14 cellular contexts compared by ENCODE assay signal in genomic region chr19:45421953-45422498, GRCh38. TPM values are rescaled to one million over a fixed set of nuclear protein-coding genes. Genes with fewer than 3 reads are reported as not detected.
DNase-seq lines count a peak whose midpoint lies in the region; ATAC-seq and TF ChIP-seq lines count a peak whose summit lies in the region.
"Had no signal": no experiment of that assay in that cellular context is flagged by ENCODE, and none has a peak within 500 bp of the region (broad histone marks: within the 10 kb centered on the region; RNA-seq: fewer than 3 reads in every experiment).

No MANE protein-coding gene starts in this region.

- H3K27me3 ChIP-seq in AG04450 (ENCODE audit: control insufficient read depth, insufficient read depth, low read length), result no peaks in the 10 kb centered on the region
- H3K27me3 ChIP-seq in smooth muscle cell (ENCODE audit: low read depth), result no peaks in the 10 kb centered on the region
- H3K27me3 ChIP-seq: heart left ventricle had no signal

- H3K9me3 ChIP-seq in AG04450 (ENCODE audit: control insufficient read depth, insufficient read depth, low read length) (no peaks in the 10 kb centered on the region; the same call in 1 of the 2 replicates), smooth muscle cell (replicated peaks; ENCODE audit: low read depth) (no peaks in the 10 kb centered on the region)
- H3K9me3 ChIP-seq: heart left ventricle had no signal

- no peak for ATAC-seq in activated CD8-positive, alpha-beta T cell treated with anti-CD3 and anti-CD28 coated beads for 36 hours
- no peak for ATAC-seq in HG02571 (IDR thresholded peaks at IDR 0.05; ENCODE audit: unreplicated experiment)
- ATAC-seq: heart left ventricle had no signal

- H3K9me3 Mint-ChIP-seq in Calu3 (ENCODE audit: low read depth, unreplicated experiment), result no peaks in the 10 kb centered on the region
- H3K9me3 Mint-ChIP-seq in activated CD8-positive, alpha-beta T cell treated with anti-CD3 and anti-CD28 coated beads for 36 hours, result no peaks in the 10 kb centered on the region
- H3K9me3 Mint-ChIP-seq in glutamatergic neuron (ENCODE audit: unreplicated experiment), result peaks cover 6% of the 10 kb centered on the region

- TF ChIP-seq CTCF in AG04450 (IDR thresholded peaks at IDR 0.05; ENCODE audit: low read depth, low read length), result no peak
- TF ChIP-seq CTCF in Calu3 (IDR thresholded peaks at IDR 0.05; ENCODE audit: unreplicated experiment), result no peak
- no peak for TF ChIP-seq CTCF in activated CD8-positive, alpha-beta T cell treated with anti-CD3 and anti-CD28 coated beads for 36 hours (IDR thresholded peaks at IDR 0.05)
- no peak for TF ChIP-seq CTCF in glutamatergic neuron (IDR thresholded peaks at IDR 0.05; ENCODE audit: partially characterized antibody, unreplicated experiment)
- TF ChIP-seq CTCF in smooth muscle cell (IDR thresholded peaks at IDR 0.05; ENCODE audit: borderline replicate concordance, insufficient read depth, poor library complexity, severe bottlenecking), result no peak

- H3K27me3 Mint-ChIP-seq in Calu3 (ENCODE audit: unreplicated experiment) (no peaks in the 10 kb centered on the region), glutamatergic neuron (ENCODE audit: unreplicated experiment) (peaks cover 13% of the 10 kb centered on the region)
- H3K27me3 Mint-ChIP-seq in activated CD8-positive, alpha-beta T cell treated with anti-CD3 and anti-CD28 coated beads for 36 hours, result no peaks in the 10 kb centered on the region

- H3K4me3 Mint-ChIP-seq in Calu3 (ENCODE audit: low read depth, unreplicated experiment) (no peak overlapping the region), glutamatergic neuron (ENCODE audit: unreplicated experiment) (peak overlapping the region; percentile 18)
- peak overlapping the region; percentile 1 for H3K4me3 Mint-ChIP-seq in activated CD8-positive, alpha-beta T cell treated with anti-CD3 and anti-CD28 coated beads for 36 hours

- peaks cover 37% of the 10 kb centered on the region for H3K4me1 Mint-ChIP-seq in Calu3 (ENCODE audit: low read depth, unreplicated experiment)
- peaks cover 50% of the 10 kb centered on the region for H3K4me1 Mint-ChIP-seq in activated CD8-positive, alpha-beta T cell treated with anti-CD3 and anti-CD28 coated beads for 36 hours (ENCODE audit: low read depth)
- peaks cover 6% of the 10 kb centered on the region for H3K4me1 Mint-ChIP-seq in glutamatergic neuron (ENCODE audit: low read depth, unreplicated experiment)

- peaks cover 5% of the 10 kb centered on the region for H3K4me1 ChIP-seq in smooth muscle cell (ENCODE audit: low read depth)

- DNase-seq in AG04450 (ENCODE audit: low read depth, low spot score), result no peak
- DNase-seq in Calu3, result no peak
- no peak for DNase-seq in activated CD8-positive, alpha-beta T cell treated with anti-CD3 and anti-CD28 coated beads for 36 hours
- no peak for DNase-seq in glutamatergic neuron
- DNase-seq in NCI-H524 (lab: John Stamatoyannopoulos, UW), result no peak
- no peak for DNase-seq in activated CD8-positive, alpha-beta memory T cell treated with anti-CD3 and anti-CD28 coated beads, Interleukin-2, amount 50 U/mL, for 48 hours
- no peak for DNase-seq in smooth muscle cell (lab: John Stamatoyannopoulos, UW; ENCODE audit: unreplicated experiment)
- DNase-seq: activated T-cell treated with anti-CD3 and anti-CD28 coated beads, Interleukin-2, amount 50 U/mL, for 1 hour; cortex of kidney; DMS53; NCI-H1417 treated with DMSO at 0.1 percent for 48 hours had no signal

- H3K27ac Mint-ChIP-seq in Calu3 (ENCODE audit: unreplicated experiment) (peak overlapping the region; percentile 9), glutamatergic neuron (ENCODE audit: unreplicated experiment) (peak overlapping the region; percentile 38)
- peak overlapping the region; percentile 28 for H3K27ac Mint-ChIP-seq in activated CD8-positive, alpha-beta T cell treated with anti-CD3 and anti-CD28 coated beads for 36 hours

- intact Hi-C loops in Calu3 (cut with micrococcal nuclease; ENCODE audit: unreplicated experiment), result no loop called here
- intact Hi-C loops in activated CD8-positive, alpha-beta T cell treated with anti-CD3 and anti-CD28 coated beads for 36 hours (cut with micrococcal nuclease), result loop anchor here (10.0 kb wide), 1 partner anchor 53 kb away; no protein-coding TSS in a partner anchor

- peaks cover 34% of the 10 kb centered on the region for H3K36me3 Mint-ChIP-seq in Calu3 (ENCODE audit: insufficient read depth, unreplicated experiment)
- H3K36me3 Mint-ChIP-seq in activated CD8-positive, alpha-beta T cell treated with anti-CD3 and anti-CD28 coated beads for 36 hours (ENCODE audit: low read depth), result peaks cover 24% of the 10 kb centered on the region
- no peaks in the 10 kb centered on the region for H3K36me3 Mint-ChIP-seq in glutamatergic neuron (ENCODE audit: unreplicated experiment)

- H3K79me2 ChIP-seq in smooth muscle cell (ENCODE audit: low read depth), result peaks cover 9% of the 10 kb centered on the region

- peaks cover 8% of the 10 kb centered on the region for H3F3A ChIP-seq in smooth muscle cell (ENCODE audit: low read depth)

- whole genome bisulfite sequencing in smooth muscle cell (ENCODE audit: low lambda C conversion rate), result 93% methylated on average over 6 of the region's 6 CpGs

- no peaks in the 10 kb centered on the region for H3K36me3 ChIP-seq in smooth muscle cell (ENCODE audit: low read depth)

- POLR2A ChIA-PET in AG04450 (lab: Yijun Ruan, JAX), result no interaction called here
- POLR2A ChIA-PET in activated CD8-positive, alpha-beta T cell treated with anti-CD3 and anti-CD28 coated beads for 36 hours (lab: Charles Lee), result no interaction called here

- no peak overlapping the region for H2AFZ ChIP-seq in smooth muscle cell (ENCODE audit: low read depth)

- no peaks in the 10 kb centered on the region for H4K20me1 ChIP-seq in smooth muscle cell (ENCODE audit: low read depth)

- no TSS peak for BruUV-seq in Calu3 (replicated peaks; lab: Mats Ljungman, UMichigan)

- H3K4me2 ChIP-seq in smooth muscle cell, result no peak overlapping the region

- no peak overlapping the region for H3K27ac ChIP-seq in AG04450 (ENCODE audit: low read depth, low read length)
- H3K27ac ChIP-seq in smooth muscle cell (ENCODE audit: low read depth), result no peak overlapping the region

- CTCF ChIA-PET in AG04450 (lab: Charles Lee), result interaction anchor here (0.7 to 1.1 kb wide), 3 partner anchors 20 to 63 kb away, joined by 3 to 4 read pairs (median 3); no protein-coding TSS in a partner anchor
- CTCF ChIA-PET in Calu3 (lab: Charles Lee), result no interaction called here
- CTCF ChIA-PET in activated CD8-positive, alpha-beta T cell treated with anti-CD3 and anti-CD28 coated beads for 36 hours (lab: Charles Lee), result interaction anchor here (1.8 to 2.0 kb wide), 2 partner anchors 18 to 63 kb away, joined by 8 to 9 read pairs; no protein-coding TSS in a partner anchor

- H3K9ac ChIP-seq in smooth muscle cell (ENCODE audit: low read depth), result no peak overlapping the region

- H3K4me3 ChIP-seq in AG04450 (ENCODE audit: low read depth, low read length) (peak overlapping the region; percentile 25), smooth muscle cell (no peak overlapping the region)
- H3K4me3 ChIP-seq: lung had no signal

RNA-seq across cellular contexts. Expression of gene ERCC1, which starts 1.7 kb away (rescaled TPM):
- polyA plus RNA-seq in AG04450 (2011; rRNA removed) (75.8 and 113 TPM in 2 replicates), smooth muscle cell (81.5 and 90.4 TPM in 2 replicates)
- polyA minus RNA-seq in AG04450 (2011; rRNA and poly(A)+ RNA removed), result 85.5 and 126 TPM in 2 replicates
- total RNA-seq in Calu3 (2022) (55.7 and 58.9 TPM in 2 replicates), glutamatergic neuron (ENCODE audit: unreplicated experiment) (65.7 TPM), smooth muscle cell (60.8 and 72.6 TPM in 2 replicates)
- 10 to 100 TPM; 41.6 to 46.5 TPM for total RNA-seq in activated CD8-positive, alpha-beta T cell treated with anti-CD3 and anti-CD28 coated beads for 36 hours

RNA-seq across cellular contexts. Expression of gene POLR1G, which starts 15.6 kb away (rescaled TPM):
- polyA plus RNA-seq in AG04450 (2011; rRNA removed) (3.0 and 3.2 TPM in 2 replicates), smooth muscle cell (2.7 and 3.9 TPM in 2 replicates)
- polyA minus RNA-seq in AG04450 (2011; rRNA and poly(A)+ RNA removed), result 2.4 and 3.1 TPM in 2 replicates
- total RNA-seq in Calu3 (2022) (22.5 and 25.8 TPM in 2 replicates), glutamatergic neuron (ENCODE audit: unreplicated experiment) (4.3 TPM), smooth muscle cell (1.4 and 1.6 TPM in 2 replicates)
- total RNA-seq in activated CD8-positive, alpha-beta T cell treated with anti-CD3 and anti-CD28 coated beads for 36 hours, result 10 to 100 TPM in 1 of 2 experiments, 1 to 10 TPM in 1; 9.8 to 11.6 TPM

RNA-seq across cellular contexts. Expression of gene PPP1R13L, which starts 17.2 kb away (rescaled TPM):
- polyA plus RNA-seq in AG04450 (2011; rRNA removed), result 2.4 and 5.1 TPM in 2 replicates
- polyA minus RNA-seq in AG04450 (2011; rRNA and poly(A)+ RNA removed), result 2.5 and 4.3 TPM in 2 replicates
- 98.4 and 135 TPM in 2 replicates for total RNA-seq in Calu3 (2022)
- total RNA-seq in activated CD8-positive, alpha-beta T cell treated with anti-CD3 and anti-CD28 coated beads for 36 hours, result 1 to 10 TPM; 4.6 to 5.8 TPM
- total RNA-seq in glutamatergic neuron (ENCODE audit: unreplicated experiment), result 0.93 TPM
- 26.3 and 66.4 TPM in 2 replicates for total RNA-seq in smooth muscle cell
- 28.1 and 77.1 TPM in 2 replicates for polyA plus RNA-seq in smooth muscle cell

RNA-seq across cellular contexts. Expression of gene FOSB, which starts 45.8 kb away (rescaled TPM):
- polyA plus RNA-seq in AG04450 (2011; rRNA removed), result 1.3 and 1.7 TPM in 2 replicates
- polyA minus RNA-seq in AG04450 (2011; rRNA and poly(A)+ RNA removed), result 12.2 and 19.2 TPM in 2 replicates
- 18.7 and 23.8 TPM in 2 replicates for total RNA-seq in Calu3 (2022)
- 10 to 100 TPM; 70.0 to 71.2 TPM for total RNA-seq in activated CD8-positive, alpha-beta T cell treated with anti-CD3 and anti-CD28 coated beads for 36 hours
- not detected for total RNA-seq in glutamatergic neuron (ENCODE audit: unreplicated experiment)
- total RNA-seq in smooth muscle cell, result 171 and 186 TPM in 2 replicates
- 178 and 299 TPM in 2 replicates for polyA plus RNA-seq in smooth muscle cell

RNA-seq across cellular contexts. Expression of gene ERCC2, which starts 51.7 kb away (rescaled TPM):
- 51.4 and 69.4 TPM in 2 replicates for polyA plus RNA-seq in AG04450 (2011; rRNA removed)
- 54.4 and 72.4 TPM in 2 replicates for polyA minus RNA-seq in AG04450 (2011; rRNA and poly(A)+ RNA removed)
- 56.4 and 57.7 TPM in 2 replicates for total RNA-seq in Calu3 (2022)
- total RNA-seq in activated CD8-positive, alpha-beta T cell treated with anti-CD3 and anti-CD28 coated beads for 36 hours, result 10 to 100 TPM; 23.2 to 25.6 TPM
- 52.9 TPM for total RNA-seq in glutamatergic neuron (ENCODE audit: unreplicated experiment)
- 12.8 and 13.4 TPM in 2 replicates for total RNA-seq in smooth muscle cell
- polyA plus RNA-seq in smooth muscle cell, result 5.7 and 14.6 TPM in 2 replicates
